In the genomic region with DNA sequence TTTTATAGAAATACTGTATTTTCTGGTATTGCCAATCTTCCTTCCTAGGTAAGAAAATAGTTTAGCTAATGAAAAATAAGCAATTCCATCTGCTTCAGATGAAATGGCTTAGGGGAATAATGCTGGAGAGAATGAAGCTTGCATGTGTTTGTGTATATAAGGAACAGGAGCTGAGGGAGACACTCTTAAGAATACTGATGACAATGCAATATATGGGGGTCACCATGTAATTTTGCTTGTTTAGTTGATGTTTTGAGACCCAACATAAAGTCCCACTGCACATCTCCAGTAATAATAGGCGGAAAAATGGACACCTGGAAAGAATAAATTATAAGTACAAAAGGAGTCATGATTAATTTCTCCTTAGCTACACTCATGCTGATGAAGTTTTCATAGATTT, we compare ENCODE assay signal across 20 cellular contexts.
DNase-seq lines count a peak whose midpoint lies in the region; ATAC-seq, FAIRE-seq and TF ChIP-seq lines count a peak whose summit lies in the region.
"Had no signal": no experiment of that assay in that cellular context is flagged by ENCODE, and none has a peak within 500 bp of the region (broad histone marks: within the 10 kb centered on the region; RNA-seq: fewer than 3 reads in every experiment).

No MANE protein-coding gene starts in this region.

- H3K79me2 ChIP-seq in HepG2 (ENCODE audit: insufficient read depth, low read length) (no peaks in the 10 kb centered on the region), K562 (ENCODE audit: control insufficient read depth, insufficient read depth, low read length) (no peaks in the 10 kb centered on the region)

- TF ChIP-seq POLR2A in HepG2 (IDR thresholded peaks at IDR 0.05; ENCODE audit: insufficient read depth in 1 of 2, low read depth in 2 of 2, low read length in 2 of 2): no peak
- no peak for TF ChIP-seq POLR2A in right lobe of liver (IDR thresholded peaks at IDR 0.05)
- TF ChIP-seq POLR2A in K562 (conservative IDR thresholded peaks at IDR 0.05): no peak

- TF ChIP-seq CTCF in HepG2 (CRISPR knock-in tag; IDR thresholded peaks at IDR 0.05): no peak
- no peak for TF ChIP-seq CTCF in right lobe of liver (IDR thresholded peaks at IDR 0.05)
- no peak for TF ChIP-seq CTCF in LNCaP clone FGC (IDR thresholded peaks at IDR 0.05; ENCODE audit: control insufficient read depth, extremely low read depth, insufficient read depth)
- TF ChIP-seq CTCF in K562 (IDR thresholded peaks at IDR 0.05 in 2 of 3, conservative IDR thresholded peaks at IDR 0.05 in 1 of 3; ENCODE audit: insufficient read depth in 2 of 3, low read depth in 1 of 3, low read length in 3 of 3): no peak
- no peak for TF ChIP-seq CTCF in ascending aorta (IDR thresholded peaks at IDR 0.05)

- CTCF ChIA-PET in HepG2 (lab: Yijun Ruan, JAX; ENCODE audit: low intra/inter-chr PET ratio, low total read pairs) (no interaction called here), K562 (lab: Yijun Ruan, JAX; ENCODE audit: low intra/inter-chr PET ratio) (no interaction called here)

- H3K4me2 ChIP-seq in HepG2 (ENCODE audit: low read depth, low read length): no peak overlapping the region
- H3K4me2 ChIP-seq in K562 (ENCODE audit: insufficient read depth, low read length): no peak overlapping the region

- no peaks in the 10 kb centered on the region for H4K20me1 ChIP-seq in HepG2 (ENCODE audit: insufficient read depth, low read length)
- no peaks in the 10 kb centered on the region for H4K20me1 ChIP-seq in K562 (replicated peaks; ENCODE audit: control insufficient read depth, insufficient read depth, low read length)

- H2AFZ ChIP-seq in HepG2 (ENCODE audit: low read length) (no peak overlapping the region), K562 (ENCODE audit: low read depth, low read length) (no peak overlapping the region)

- intact Hi-C loops in HepG2 (cut with micrococcal nuclease; ENCODE audit: unreplicated experiment) (no loop called here), right lobe of liver (cut with DNase I) (no loop called here), K562 (cut with micrococcal nuclease) (no loop called here), ascending aorta (cut with DNase I) (no loop called here)

- H3K27me3 ChIP-seq in HepG2 (ENCODE audit: control insufficient read depth in 1 of 2, insufficient read depth in 2 of 2, low read length in 2 of 2) (no peaks in the 10 kb centered on the region), right lobe of liver (no peaks in the 10 kb centered on the region), K562 (ENCODE audit: control insufficient read depth in 2 of 2, insufficient read depth in 2 of 2, low read length in 2 of 2) (no peaks in the 10 kb centered on the region), ascending aorta (no peaks in the 10 kb centered on the region)

- H3K4me3 ChIP-seq in HepG2 (replicated peaks in 1 of 3; ENCODE audit: insufficient read depth in 1 of 3, low read depth in 2 of 3, low read length in 3 of 3): no peak overlapping the region
- no peak overlapping the region for H3K4me3 ChIP-seq in right lobe of liver
- H3K4me3 ChIP-seq in LNCaP clone FGC (ENCODE audit: low read depth, low read length): 0 out of 2 replicates have a peak overlapping the region, but pooled peaks have one; percentile 16
- no peak overlapping the region for H3K4me3 ChIP-seq in K562
- no peak overlapping the region for H3K4me3 ChIP-seq in ascending aorta
- H3K4me3 ChIP-seq: HAP-1 had no signal

- no peak for TF ChIP-seq EP300 in HepG2 (IDR thresholded peaks at IDR 0.05; ENCODE audit: low read depth in 2 of 2, low read length in 2 of 2)
- no peak for TF ChIP-seq EP300 in HepG2 (CRISPR knock-in tag; IDR thresholded peaks at IDR 0.05; ENCODE audit: borderline replicate concordance)
- TF ChIP-seq EP300 in K562 (IDR thresholded peaks at IDR 0.05; ENCODE audit: low read length): no peak

- ATAC-seq in HepG2 (no peak), right lobe of liver (no peak), K562 (no peak), HG03135 (IDR thresholded peaks at IDR 0.05; ENCODE audit: unreplicated experiment) (no peak)

- no peak overlapping the region for H3K27ac ChIP-seq in HepG2 (ENCODE audit: extremely low read length, insufficient read depth, low read length)
- no peak overlapping the region for H3K27ac ChIP-seq in right lobe of liver
- no peak overlapping the region for H3K27ac ChIP-seq in K562 (ENCODE audit: extremely low read depth, low read depth, low read length)
- H3K27ac ChIP-seq in ascending aorta: no peak overlapping the region

- in situ Hi-C loops in HepG2 (cut with HindIII; ENCODE audit: extremely low pct_ligation_motif_present, low pct_unique_long_range_greater_than_20kb) (no loop called here), K562 (cut with MboI) (no loop called here)

- POLR2A ChIA-PET in HepG2 (lab: Yijun Ruan, JAX): no interaction called here
- POLR2A ChIA-PET in K562 (lab: Yijun Ruan, JAX): no interaction called here

- no peak overlapping the region for H3K9ac ChIP-seq in HepG2 (ENCODE audit: insufficient read depth, low read depth, low read length)
- no peak overlapping the region for H3K9ac ChIP-seq in K562 (ENCODE audit: insufficient read depth in 1 of 2, low read depth in 2 of 2, low read length in 2 of 2)

- DNase-seq in HepG2 (ENCODE audit: low spot score): no peak
- DNase-seq in right lobe of liver: no peak
- no peak for DNase-seq in LNCaP clone FGC (ENCODE audit: low read depth)
- DNase-seq in K562 (ENCODE audit: extremely low read depth in 1 of 4, low spot score in 3 of 4): no peak
- no peak for DNase-seq in NCI-H1105 (lab: John Stamatoyannopoulos, UW)
- DNase-seq in ascending aorta (ENCODE audit: low spot score in 2 of 2): no peak
- no peak for DNase-seq in NCI-H146 treated with DMSO at 0.1 percent for 48 hours (lab: John Stamatoyannopoulos, UW; ENCODE audit: unreplicated experiment)
- DNase-seq: 8988T; C1 segment of cervical spinal cord; Calu3; CD4-positive, alpha-beta memory T cell; COR-L47; DMS153; DND-41; GOT3; HFFc6 had no signal

- no peaks in the 10 kb centered on the region for H3K36me3 ChIP-seq in HepG2 (replicated peaks in 1 of 2; ENCODE audit: control insufficient read depth in 1 of 2, insufficient read depth in 2 of 2, low read length in 2 of 2)
- no peaks in the 10 kb centered on the region for H3K36me3 ChIP-seq in right lobe of liver
- H3K36me3 ChIP-seq in K562 (ENCODE audit: control insufficient read depth, insufficient read depth, low read length): no peaks in the 10 kb centered on the region
- no peaks in the 10 kb centered on the region for H3K36me3 ChIP-seq in ascending aorta
- H3K36me3 ChIP-seq: HAP-1 had no signal

- BruUV-seq in HepG2 (replicated peaks; lab: Mats Ljungman, UMichigan): no TSS peak
- BruUV-seq in K562 (replicated peaks; lab: Mats Ljungman, UMichigan): no TSS peak

- no peaks in the 10 kb centered on the region for H3K9me3 ChIP-seq in HepG2 (ENCODE audit: low read length)
- H3K9me3 ChIP-seq in right lobe of liver: peaks cover 0 to 2% (median 0%) of the 10 kb centered on the region in 4 donors
- no peaks in the 10 kb centered on the region for H3K9me3 ChIP-seq in K562 (replicated peaks; ENCODE audit: control insufficient read depth, insufficient read depth, low read depth, low read length)
- H3K9me3 ChIP-seq in ascending aorta: no peaks in the 10 kb centered on the region
- H3K9me3 ChIP-seq: HAP-1 had no signal

- WGBS in HepG2 (ENCODE audit: low lambda C conversion rate): 0% methylated on average over 1 of the region's 1 CpG
- 19% methylated on average over 1 of the region's 1 CpG for WGBS in right lobe of liver (ENCODE audit: insufficient coverage, low coverage, low lambda C conversion rate, missing lambda C conversion rate)
- 6% methylated on average over 1 of the region's 1 CpG for WGBS in K562 (ENCODE audit: insufficient coverage, low coverage, missing lambda C conversion rate)

- no peaks in the 10 kb centered on the region for H3K4me1 ChIP-seq in HepG2 (ENCODE audit: insufficient read depth, low read length)
- H3K4me1 ChIP-seq in right lobe of liver: no peaks in the 10 kb centered on the region
- H3K4me1 ChIP-seq in K562 (replicated peaks in 1 of 2; ENCODE audit: control insufficient read depth in 2 of 2, insufficient read depth in 2 of 2, low read length in 2 of 2): no peaks in the 10 kb centered on the region
- H3K4me1 ChIP-seq in ascending aorta: no peaks in the 10 kb centered on the region
- H3K4me1 ChIP-seq: HAP-1 had no signal

- no peak for FAIRE-seq in HepG2 (lab: Jason Lieb, UNC)
- FAIRE-seq in K562 (lab: Jason Lieb, UNC): no peak
- FAIRE-seq: GM12892, H54 had no signal

- no peak for TF ChIP-seq RAD21 in HepG2 (CRISPR knock-in tag; IDR thresholded peaks at IDR 0.05)
- TF ChIP-seq RAD21 in K562 (CRISPR knock-in tag; conservative IDR thresholded peaks at IDR 0.05 in 1 of 2, IDR thresholded peaks at IDR 0.05 in 1 of 2): no peak

- H3K9me1 ChIP-seq in K562 (ENCODE audit: control insufficient read depth, insufficient read depth, low read length): no peaks in the 10 kb centered on the region

TF ChIP-seq in HepG2, 621 proteins besides CTCF, POLR2A, EP300 and RAD21 (continues in another document):
- TF ChIP-seq RFXAP (CRISPR knock-in tag; IDR thresholded peaks at IDR 0.05; ENCODE audit: borderline replicate concordance) (no peak), MAFK (conservative IDR thresholded peaks at IDR 0.05 in 1 of 2, IDR thresholded peaks at IDR 0.05 in 1 of 2; ENCODE audit: low read length in 2 of 2) (peak; percentile 60 to 83)

TF ChIP-seq in K562, 482 proteins besides CTCF, POLR2A, EP300 and RAD21:
- 0 out of 2 replicates have a peak, but pooled peaks have one; percentile 16 for TF ChIP-seq MAFG (tag; conservative IDR thresholded peaks at IDR 0.05)
- TF ChIP-seq MAFK (IDR thresholded peaks at IDR 0.05; ENCODE audit: low read length): 0 out of 2 replicates have a peak, but pooled peaks have one; percentile 33
- TF ChIP-seq, protein P1, sequence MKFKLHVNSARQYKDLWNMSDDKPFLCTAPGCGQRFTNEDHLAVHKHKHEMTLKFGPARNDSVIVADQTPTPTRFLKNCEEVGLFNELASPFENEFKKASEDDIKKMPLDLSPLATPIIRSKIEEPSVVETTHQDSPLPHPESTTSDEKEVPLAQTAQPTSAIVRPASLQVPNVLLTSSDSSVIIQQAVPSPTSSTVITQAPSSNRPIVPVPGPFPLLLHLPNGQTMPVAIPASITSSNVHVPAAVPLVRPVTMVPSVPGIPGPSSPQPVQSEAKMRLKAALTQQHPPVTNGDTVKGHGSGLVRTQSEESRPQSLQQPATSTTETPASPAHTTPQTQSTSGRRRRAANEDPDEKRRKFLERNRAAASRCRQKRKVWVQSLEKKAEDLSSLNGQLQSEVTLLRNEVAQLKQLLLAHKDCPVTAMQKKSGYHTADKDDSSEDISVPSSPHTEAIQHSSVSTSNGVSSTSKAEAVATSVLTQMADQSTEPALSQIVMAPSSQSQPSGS (CRISPR knock-in tag; IDR thresholded peaks at IDR 0.05): no peak
- peak; percentile 68 for TF ChIP-seq ZNF316 (IDR thresholded peaks at IDR 0.05)
- TF ChIP-seq STAG1 (CRISPR knock-in tag; IDR thresholded peaks at IDR 0.05; ENCODE audit: borderline replicate concordance): no peak
- TF ChIP-seq ZNF124 (CRISPR knock-in tag; IDR thresholded peaks at IDR 0.05): no peak
- TF ChIP-seq NEUROD1 (IDR thresholded peaks at IDR 0.05; ENCODE audit: borderline replicate concordance, low read depth, low read length, partially characterized antibody): no peak
- no peak for TF ChIP-seq ESRRB (CRISPR knock-in tag; IDR thresholded peaks at IDR 0.05; ENCODE audit: borderline replicate concordance)
- peak; percentile 18; the same call in 1 of the 2 replicates for TF ChIP-seq C11orf30 (IDR thresholded peaks at IDR 0.05; ENCODE audit: low read depth)
